In the genomic region with DNA sequence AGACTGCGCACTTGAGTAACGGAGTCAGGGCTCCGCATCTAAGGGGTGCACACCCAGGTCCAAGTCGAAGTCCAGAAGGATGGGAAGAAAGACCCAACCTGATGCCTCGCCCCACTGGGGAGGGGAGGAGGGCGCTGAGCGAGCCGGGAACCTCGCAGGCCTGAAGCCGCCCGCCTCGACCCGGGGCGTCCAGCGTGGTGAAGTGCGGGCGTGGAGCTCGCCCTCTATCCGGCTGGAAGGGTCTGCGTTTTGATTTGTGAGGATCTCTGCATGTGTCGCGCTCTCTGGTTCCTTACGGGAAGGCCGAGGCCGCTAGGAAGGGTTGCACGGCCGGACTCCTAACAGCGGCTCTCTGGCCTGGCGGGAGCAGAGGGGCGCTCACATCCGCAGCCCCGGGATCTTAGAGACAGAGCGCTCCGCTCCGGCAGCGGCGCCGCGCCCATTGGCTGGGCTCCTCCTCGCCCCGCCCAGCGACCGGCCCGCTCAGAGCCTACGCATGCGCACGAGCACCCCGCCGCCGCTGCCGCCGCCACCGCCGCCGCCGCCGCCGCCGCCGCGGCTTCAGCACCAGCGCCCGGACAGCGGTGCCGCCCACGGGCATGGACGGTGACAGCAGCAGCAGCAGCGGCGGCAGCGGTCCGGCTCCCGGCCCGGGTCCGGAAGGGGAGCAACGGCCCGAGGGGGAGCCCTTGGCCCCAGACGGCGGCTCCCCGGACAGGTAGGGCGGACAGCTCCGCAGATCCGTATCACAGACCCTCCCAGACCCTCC, we compare ENCODE assay signal across 1 cellular context.
TF ChIP-seq lines count a peak whose summit lies in the region.

DISP2 (plus strand) TSS at position 497 of the 769 bp plus-strand sequence; CDS start at position 600, 103 bp downstream.

TF ChIP-seq in liver, 16 proteins besides CTCF, POLR2A, EP300 and RAD21 (continued from another document):
- peak; percentile 97 for TF ChIP-seq REST (IDR thresholded peaks at IDR 0.05)
